8 cellular contexts compared by ENCODE assay signal in genomic region chr16:25257504-25257955, GRCh38. TPM values are rescaled to one million over a fixed set of nuclear protein-coding genes. Genes with fewer than 3 reads are reported as not detected.
DNase-seq lines count a peak whose midpoint lies in the region; ATAC-seq, FAIRE-seq and TF ChIP-seq lines count a peak whose summit lies in the region.

Gene ZKSCAN2 (minus strand): TSS chr16:25257845. CDS start chr16:25257127, 718 bp downstream.

- H3K9me2 ChIP-seq in GM23338 (ENCODE audit: insufficient read depth), result no peaks in the 10 kb centered on the region

- peaks cover 18% of the 10 kb centered on the region for H4K20me1 ChIP-seq in GM23338 (replicated peaks; ENCODE audit: insufficient read depth)

- H3K4me3 ChIP-seq in GM23338 (peak within 1 kb of the TSS; percentile 92), pancreas (peak within 1 kb of the TSS; percentile 74 to 80 (median 77)), tibial artery (peak within 1 kb of the TSS; percentile 66 to 86)

- H3K27ac ChIP-seq in GM23338 (ENCODE audit: low read depth) (peak within 1 kb of the TSS; percentile 99), pancreas (peak within 1 kb of the TSS; percentile 97 to 99 (median 98)), tibial artery (peak within 1 kb of the TSS; percentile 88 to 98)

- DNase-seq in GF-D8 (lab: John Stamatoyannopoulos, UW), result peak; percentile 71
- DNase-seq in GM23338 (ENCODE audit: low spot score), result peak; percentile 93
- DNase-seq in LHCN-M2 (ENCODE audit: low read depth), result peak; percentile 86
- DNase-seq in SKM-1 (lab: John Stamatoyannopoulos, UW; ENCODE audit: unreplicated experiment), result peak; percentile 73
- peak; percentile 92 for DNase-seq in activated naive CD8-positive, alpha-beta T cell treated with anti-CD3 and anti-CD28 coated beads, Interleukin-2, amount 10 ng/mL, durations not matched to agents 7 days and 5 days
- peak; percentile 95 for DNase-seq in Right ventricle myocardium superior
- peak; percentile 89 to 96 (median 91) for DNase-seq in pancreas
- peak; percentile 87 to 95 for DNase-seq in tibial artery

- peak within 1 kb of the TSS; percentile 96 for H3K27ac Mint-ChIP-seq in GM23338
- peak within 1 kb of the TSS; percentile 96 for H3K27ac Mint-ChIP-seq in activated naive CD8-positive, alpha-beta T cell treated with anti-CD3 and anti-CD28 coated beads, Interleukin-2, amount 10 ng/mL, durations not matched to agents 7 days and 5 days

- peaks cover 21% of the 10 kb centered on the region for H3F3A ChIP-seq in GM23338 (replicated peaks; ENCODE audit: low read depth)

- peaks cover 59% of the 10 kb centered on the region for H3K79me2 ChIP-seq in GM23338 (replicated peaks; ENCODE audit: insufficient read depth)

- 0% methylated on average over 21 to 65 of the region's 65 CpGs for WGBS in pancreas, 2 donors

- TF ChIP-seq CTCF in GM23338 (conservative IDR thresholded peaks at IDR 0.05; ENCODE audit: low read depth in 2 of 2), result no peak
- TF ChIP-seq CTCF in pancreas (IDR thresholded peaks at IDR 0.05), result no peak
- peak in 1 of 2 experiments; percentile 8 for TF ChIP-seq CTCF in tibial artery (IDR thresholded peaks at IDR 0.05)

- peak within 1 kb of the TSS; percentile 88 for H3K4me3 Mint-ChIP-seq in GM23338
- H3K4me3 Mint-ChIP-seq in activated naive CD8-positive, alpha-beta T cell treated with anti-CD3 and anti-CD28 coated beads, Interleukin-2, amount 10 ng/mL, durations not matched to agents 7 days and 5 days, result peak within 1 kb of the TSS; percentile 93

- peaks cover 18% of the 10 kb centered on the region for H3K27me3 Mint-ChIP-seq in GM23338 (ENCODE audit: insufficient read depth, low read depth, poor library complexity)
- H3K27me3 Mint-ChIP-seq in activated naive CD8-positive, alpha-beta T cell treated with anti-CD3 and anti-CD28 coated beads, Interleukin-2, amount 10 ng/mL, durations not matched to agents 7 days and 5 days, result no peaks in the 10 kb centered on the region

- peaks cover 33% of the 10 kb centered on the region for H3K36me3 Mint-ChIP-seq in GM23338 (ENCODE audit: low read depth)
- H3K36me3 Mint-ChIP-seq in activated naive CD8-positive, alpha-beta T cell treated with anti-CD3 and anti-CD28 coated beads, Interleukin-2, amount 10 ng/mL, durations not matched to agents 7 days and 5 days, result peaks cover 10% of the 10 kb centered on the region

- H3K9me3 Mint-ChIP-seq in GM23338, result peaks cover 2% of the 10 kb centered on the region; the same call in 1 of the 3 replicates
- no peaks in the 10 kb centered on the region for H3K9me3 Mint-ChIP-seq in activated naive CD8-positive, alpha-beta T cell treated with anti-CD3 and anti-CD28 coated beads, Interleukin-2, amount 10 ng/mL, durations not matched to agents 7 days and 5 days

- H3K4me1 Mint-ChIP-seq in GM23338, result peaks cover 25% of the 10 kb centered on the region
- H3K4me1 Mint-ChIP-seq in activated naive CD8-positive, alpha-beta T cell treated with anti-CD3 and anti-CD28 coated beads, Interleukin-2, amount 10 ng/mL, durations not matched to agents 7 days and 5 days, result peaks cover 51% of the 10 kb centered on the region

- H3K9me3 ChIP-seq in pancreas (no peaks in the 10 kb centered on the region), tibial artery (no peaks in the 10 kb centered on the region)

- H3K36me3 ChIP-seq in GM23338 (ENCODE audit: insufficient read depth), result no peaks in the 10 kb centered on the region; the same call in 1 of the 2 replicates
- H3K36me3 ChIP-seq in pancreas, result peaks cover 0 to 5% (median 0%) of the 10 kb centered on the region in 3 donors
- peaks cover 16 to 28% (median 20%) of the 10 kb centered on the region in 3 donors for H3K36me3 ChIP-seq in tibial artery

- peak within 1 kb of the TSS; percentile 100 for H3K4me2 ChIP-seq in GM23338

- H3K27me3 ChIP-seq in GM23338 (ENCODE audit: insufficient read depth), result no peaks in the 10 kb centered on the region
- H3K27me3 ChIP-seq in pancreas, result no peaks in the 10 kb centered on the region
- no peaks in the 10 kb centered on the region for H3K27me3 ChIP-seq in tibial artery

- FAIRE-seq in pancreas (lab: Jason Lieb, UNC), result no peak

- POLR2A ChIA-PET in activated naive CD8-positive, alpha-beta T cell treated with anti-CD3 and anti-CD28 coated beads, Interleukin-2, amount 10 ng/mL, durations not matched to agents 7 days and 5 days (lab: Charles Lee), result interaction anchor here (1.0 kb wide), 1 partner anchor 146 kb away, joined by 3 read pairs; the partner anchor contains the start of gene LCMT1

- H3K4me1 ChIP-seq in GM23338 (ENCODE audit: insufficient read depth), result peaks cover 25% of the 10 kb centered on the region
- peaks cover 0 to 24% (median 14%) of the 10 kb centered on the region in 3 donors for H3K4me1 ChIP-seq in pancreas
- peaks cover 0 to 42% (median 26%) of the 10 kb centered on the region in 4 donors for H3K4me1 ChIP-seq in tibial artery

- peak within 1 kb of the TSS; percentile 96 for H2AFZ ChIP-seq in GM23338

- ATAC-seq in GM23338 (peak; percentile 82), Right ventricle myocardium superior (ENCODE audit: poor library complexity) (peak; percentile 98), pancreas (peak; percentile 96 to 98 (median 96))
- ATAC-seq in activated naive CD8-positive, alpha-beta T cell treated with anti-CD3 and anti-CD28 coated beads, Interleukin-2, amount 10 ng/mL, durations not matched to agents 7 days and 5 days (ENCODE audit: low read depth), result peak; percentile 77

- intact Hi-C loops in Right ventricle myocardium superior (cut with DNase I), result no loop called here
- intact Hi-C loops in pancreas (cut with DNase I), result no loop called here
- intact Hi-C loops in tibial artery (cut with DNase I; ENCODE audit: low total_unique reads), result loop anchor here (10.0 kb wide), 1 partner anchor 153 kb away; no protein-coding TSS in a partner anchor

TF ChIP-seq in GM23338, 12 proteins besides CTCF, POLR2A, EP300 and RAD21 (continues in another document):
- TF ChIP-seq NANOG (IDR thresholded peaks at IDR 0.05; ENCODE audit: borderline replicate concordance), result no peak
- no peak for TF ChIP-seq ZNF462 (CRISPR knock-in tag; IDR thresholded peaks at IDR 0.05)

RNA-seq across cellular contexts. Expression of gene ZKSCAN2, which starts in this region (rescaled TPM):
- 7.4 and 8.8 TPM in 2 replicates for total RNA-seq in GM23338 (2014; rRNA removed; shearing (Covaris generic))
- polyA plus RNA-seq in GM23338 (2016; fragmentation: Nextera tagmentation; extraction: Ambion mirVana) (1.7 and 2.0 TPM in 2 replicates), pancreas (1 to 10 TPM in 1 of 2 donors, under 1 TPM in 1; 0.80 to 1.3 TPM)
- total RNA-seq in LHCN-M2 (2014; rRNA removed) (2.8 and 4.1 TPM in 2 replicates), Right ventricle myocardium superior (3.7 TPM), pancreas (1 to 10 TPM; 1.6 to 2.6 (median 2.0) TPM)
- 1.4 TPM for polyA plus RNA-seq in LHCN-M2 (2012)
- 1 to 10 TPM; 4.3 to 5.5 TPM for total RNA-seq in activated naive CD8-positive, alpha-beta T cell treated with anti-CD3 and anti-CD28 coated beads, Interleukin-2, amount 10 ng/mL, durations not matched to agents 7 days and 5 days

Comparison
In these comparisons a context has a peak if more than half of its experiments do, and no peak if none do; other contexts are left out.
1. Peak in every context shown above with its lines: DNase-seq, ATAC-seq, H3K4me3 ChIP-seq and H3K27ac ChIP-seq.